In the genomic region with DNA sequence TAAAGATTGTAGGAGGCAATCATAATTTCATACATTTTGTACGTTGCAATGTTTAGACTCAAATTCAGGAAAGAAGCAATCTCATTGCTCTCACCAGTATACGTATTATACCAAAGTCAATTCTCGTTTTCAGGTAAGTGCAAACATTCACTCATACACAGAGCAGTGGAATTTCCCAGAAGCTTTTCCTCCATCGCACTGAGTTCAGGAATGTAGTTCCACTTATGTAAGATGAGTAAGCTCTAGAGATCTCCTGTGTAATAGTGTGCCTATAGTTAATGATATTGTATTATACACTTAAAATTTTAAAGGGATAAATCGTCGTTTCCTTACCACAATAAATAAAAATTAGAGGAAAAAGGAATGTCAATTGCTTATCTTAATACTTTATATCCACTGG, we compare ENCODE assay signal across 19 cellular contexts.
"Had no signal": no experiment of that assay in that cellular context is flagged by ENCODE, and none has a peak within 500 bp of the region (broad histone marks: within the 10 kb centered on the region; RNA-seq: fewer than 3 reads in every experiment).

No MANE protein-coding gene starts in this region.

- H3K4me1 Mint-ChIP-seq: naive thymus-derived CD8-positive, alpha-beta T cell; stimulated activated memory B cell treated with anti-CD40 and anti-IgM and Interleukin-4, amounts not matched to agents 10 μg/mL and 1 μg/mL and 100 μg/mL, for 72 hours had no signal

- H3K9me3 ChIP-seq: colonic mucosa, mucosa of descending colon, neutrophil, psoas muscle, tibial artery, upper lobe of left lung, vagina had no signal

- H3K27ac ChIP-seq: colonic mucosa, neutrophil, psoas muscle, spleen, tibial artery, upper lobe of left lung, vagina had no signal

- DNase-seq: colonic mucosa; dermis blood vessel endothelial cell; erythroblast; left colon; mucosa of descending colon; naive thymus-derived CD8-positive, alpha-beta T cell; psoas muscle; retina; spleen; stimulated activated CD4-positive, alpha-beta T cell treated with anti-CD3 and anti-CD28 coated beads, Interleukin-15, amount 100 ng/mL, for 24 hours; stimulated activated CD4-positive, alpha-beta T cell treated with anti-CD3 and anti-CD28 coated beads, Interleukin-1b, Interleukin-23, amount 100 ng/mL, for 48 hours; stimulated activated CD4-positive, alpha-beta T cell treated with anti-CD3 and anti-CD28 coated beads, Interleukin-4, amount 100 ng/mL, for 24 hours; tibial artery; upper lobe of left lung had no signal

- H3K4me1 ChIP-seq: colonic mucosa, psoas muscle, spleen, tibial artery, upper lobe of left lung, vagina had no signal

- H3K27ac Mint-ChIP-seq: naive thymus-derived CD8-positive, alpha-beta T cell; stimulated activated memory B cell treated with anti-CD40 and anti-IgM and Interleukin-4, amounts not matched to agents 10 μg/mL and 1 μg/mL and 100 μg/mL, for 72 hours; stimulated activated naive CD8-positive, alpha-beta T cell treated with anti-CD3 and anti-CD28 coated beads, Interleukin-15, Interleukin-2, amounts not matched to agents 100 ng/mL and 50 ng/mL, for 24 hours had no signal

- H3K27me3 ChIP-seq: colonic mucosa, neutrophil, spleen, tibial artery, upper lobe of left lung, vagina had no signal

- ATAC-seq: left colon; mucosa of descending colon; naive thymus-derived CD8-positive, alpha-beta T cell; psoas muscle; sciatic nerve; stimulated activated memory B cell treated with anti-CD40 and anti-IgM and Interleukin-4, amounts not matched to agents 10 μg/mL and 1 μg/mL and 100 μg/mL, for 72 hours had no signal

- H3K4me3 ChIP-seq: colonic mucosa, mucosa of descending colon, psoas muscle, spleen, tibial artery, upper lobe of left lung, vagina had no signal

- H3K27me3 Mint-ChIP-seq: naive thymus-derived CD8-positive, alpha-beta T cell; stimulated activated memory B cell treated with anti-CD40 and anti-IgM and Interleukin-4, amounts not matched to agents 10 μg/mL and 1 μg/mL and 100 μg/mL, for 72 hours; stimulated activated naive CD8-positive, alpha-beta T cell treated with anti-CD3 and anti-CD28 coated beads, Interleukin-15, Interleukin-2, amounts not matched to agents 100 ng/mL and 50 ng/mL, for 24 hours had no signal

- H3K4me3 Mint-ChIP-seq: naive thymus-derived CD8-positive, alpha-beta T cell; stimulated activated memory B cell treated with anti-CD40 and anti-IgM and Interleukin-4, amounts not matched to agents 10 μg/mL and 1 μg/mL and 100 μg/mL, for 72 hours; stimulated activated naive CD8-positive, alpha-beta T cell treated with anti-CD3 and anti-CD28 coated beads, Interleukin-15, Interleukin-2, amounts not matched to agents 100 ng/mL and 50 ng/mL, for 24 hours had no signal

- H3K9me3 Mint-ChIP-seq: stimulated activated memory B cell treated with anti-CD40 and anti-IgM and Interleukin-4, amounts not matched to agents 10 μg/mL and 1 μg/mL and 100 μg/mL, for 72 hours had no signal

- H3K36me3 Mint-ChIP-seq: naive thymus-derived CD8-positive, alpha-beta T cell; stimulated activated memory B cell treated with anti-CD40 and anti-IgM and Interleukin-4, amounts not matched to agents 10 μg/mL and 1 μg/mL and 100 μg/mL, for 72 hours had no signal

- H3K36me3 ChIP-seq: colonic mucosa, neutrophil, spleen, tibial artery, upper lobe of left lung, vagina had no signal
